19 cellular contexts compared by ENCODE assay signal in genomic region chr5:1282139-1282992, GRCh38. TPM values are rescaled to one million over a fixed set of nuclear protein-coding genes. Genes with fewer than 3 reads are reported as not detected.
DNase-seq lines count a peak whose midpoint lies in the region; ATAC-seq and TF ChIP-seq lines count a peak whose summit lies in the region.
"Had no signal": no experiment of that assay in that cellular context is flagged by ENCODE, and none has a peak within 500 bp of the region (broad histone marks: within the 10 kb centered on the region; RNA-seq: fewer than 3 reads in every experiment).

No MANE protein-coding gene starts in this region.

- CTCF ChIA-PET in activated CD4-positive, alpha-beta T cell treated with anti-CD3 and anti-CD28 coated beads for 36 hours (lab: Charles Lee), result no interaction called here

- intact Hi-C loops in posterior vena cava (cut with DNase I), result no loop called here
- intact Hi-C loops in activated CD4-positive, alpha-beta T cell treated with anti-CD3 and anti-CD28 coated beads for 36 hours (cut with DNase I, micrococcal nuclease), result no loop called here

- POLR2A ChIA-PET in activated CD4-positive, alpha-beta T cell treated with anti-CD3 and anti-CD28 coated beads for 36 hours (lab: Charles Lee), result interaction anchor here (0.6 to 0.7 kb wide), 2 partner anchors 36 to 252 kb away, joined by 3 to 4 read pairs; no protein-coding TSS in a partner anchor

- no peak for ATAC-seq in GM18868 (IDR thresholded peaks at IDR 0.05; ENCODE audit: unreplicated experiment)
- ATAC-seq in activated CD4-positive, alpha-beta T cell treated with anti-CD3 and anti-CD28 coated beads for 36 hours, result no peak
- ATAC-seq: right lobe of liver; stimulated activated effector memory CD8-positive, alpha-beta T cell treated with anti-CD3 and anti-CD28 coated beads, Interleukin-12 subunit alpha, Interleukin-12 subunit beta, amount 100 ng/mL, for 72 hours had no signal

- TF ChIP-seq CTCF in epithelial cell of esophagus (IDR thresholded peaks at IDR 0.05; ENCODE audit: insufficient read depth, low read depth, low read length, missing control alignments), result no peak

- peak; percentile 72 for DNase-seq in DMS 273 (lab: John Stamatoyannopoulos, UW; ENCODE audit: unreplicated experiment)
- no peak for DNase-seq in DMS 273 treated with DMSO at 0.1 percent for 48 hours (lab: John Stamatoyannopoulos, UW)
- peak; percentile 44 for DNase-seq in NCI-H2171 (lab: John Stamatoyannopoulos, UW)
- peak; percentile 56 for DNase-seq in epithelial cell of esophagus (ENCODE audit: low read depth)
- peak; percentile 66 for DNase-seq in posterior vena cava (ENCODE audit: low spot score)
- DNase-seq in cerebellar nuclear complex (lab: John Stamatoyannopoulos, UW), result no peak
- DNase-seq in activated CD4-positive, alpha-beta T cell treated with anti-CD3 and anti-CD28 coated beads for 36 hours, result no peak
- DNase-seq: activated CD4-positive, alpha-beta memory T cell treated with anti-CD3 and anti-CD28 coated beads, Interleukin-2, amount 10 ng/mL, durations not matched to agents 7 days and 5 days; left cardiac atrium; NCI-H1436 treated with DMSO at 0.1 percent for 48 hours; SJCRH30; stimulated activated CD4-positive, alpha-beta T cell treated with anti-CD3 and anti-CD28 coated beads, Interleukin-4, amount 100 ng/mL, for 24 hours had no signal

- H3K4me3 Mint-ChIP-seq in activated CD4-positive, alpha-beta T cell treated with anti-CD3 and anti-CD28 coated beads for 36 hours, result no peak overlapping the region
- H3K4me3 Mint-ChIP-seq: activated CD4-positive, alpha-beta memory T cell treated with anti-CD3 and anti-CD28 coated beads, Interleukin-2, amount 10 ng/mL, durations not matched to agents 7 days and 5 days; CD4-positive, alpha-beta T cell; nephron; stimulated activated effector memory CD8-positive, alpha-beta T cell treated with anti-CD3 and anti-CD28 coated beads, Interleukin-12 subunit alpha, Interleukin-12 subunit beta, amount 100 ng/mL, for 72 hours had no signal

- no peak overlapping the region for H3K27ac Mint-ChIP-seq in activated CD4-positive, alpha-beta T cell treated with anti-CD3 and anti-CD28 coated beads for 36 hours
- H3K27ac Mint-ChIP-seq: activated CD4-positive, alpha-beta memory T cell treated with anti-CD3 and anti-CD28 coated beads, Interleukin-2, amount 10 ng/mL, durations not matched to agents 7 days and 5 days; CD4-positive, alpha-beta T cell; nephron; stimulated activated effector memory CD8-positive, alpha-beta T cell treated with anti-CD3 and anti-CD28 coated beads, Interleukin-12 subunit alpha, Interleukin-12 subunit beta, amount 100 ng/mL, for 72 hours had no signal

- H3K4me1 Mint-ChIP-seq in activated CD4-positive, alpha-beta T cell treated with anti-CD3 and anti-CD28 coated beads for 36 hours, result no peaks in the 10 kb centered on the region
- H3K4me1 Mint-ChIP-seq: activated CD4-positive, alpha-beta memory T cell treated with anti-CD3 and anti-CD28 coated beads, Interleukin-2, amount 10 ng/mL, durations not matched to agents 7 days and 5 days; nephron; stimulated activated effector memory CD8-positive, alpha-beta T cell treated with anti-CD3 and anti-CD28 coated beads, Interleukin-12 subunit alpha, Interleukin-12 subunit beta, amount 100 ng/mL, for 72 hours had no signal

- H3K27me3 Mint-ChIP-seq in activated CD4-positive, alpha-beta T cell treated with anti-CD3 and anti-CD28 coated beads for 36 hours, result no peaks in the 10 kb centered on the region
- H3K27me3 Mint-ChIP-seq: activated CD4-positive, alpha-beta memory T cell treated with anti-CD3 and anti-CD28 coated beads, Interleukin-2, amount 10 ng/mL, durations not matched to agents 7 days and 5 days; CD4-positive, alpha-beta T cell had no signal

- H3K4me3 ChIP-seq in epithelial cell of esophagus (ENCODE audit: low read length), result no peak overlapping the region
- H3K4me3 ChIP-seq: right lobe of liver, SJCRH30 had no signal

- H3K9me3 Mint-ChIP-seq in activated CD4-positive, alpha-beta T cell treated with anti-CD3 and anti-CD28 coated beads for 36 hours (ENCODE audit: low read depth), result no peaks in the 10 kb centered on the region
- H3K9me3 Mint-ChIP-seq: CD4-positive, alpha-beta T cell; nephron; stimulated activated effector memory CD8-positive, alpha-beta T cell treated with anti-CD3 and anti-CD28 coated beads, Interleukin-12 subunit alpha, Interleukin-12 subunit beta, amount 100 ng/mL, for 72 hours had no signal

- H3K36me3 Mint-ChIP-seq in activated CD4-positive, alpha-beta T cell treated with anti-CD3 and anti-CD28 coated beads for 36 hours (ENCODE audit: low read depth), result peaks cover 15% of the 10 kb centered on the region

RNA-seq across cellular contexts. Expression of gene TERT, which starts 12.5 kb away (rescaled TPM):
- total RNA-seq in posterior vena cava, result under 1 TPM in 1 of 2 donors, not detected in 1; 0.14 TPM
- total RNA-seq in activated CD4-positive, alpha-beta T cell treated with anti-CD3 and anti-CD28 coated beads for 36 hours, result 10 to 100 TPM in 1 of 2 experiments, 1 to 10 TPM in 1; 8.5 to 11.9 TPM
- total RNA-seq: endothelial cell of umbilical vein, left cardiac atrium, right lobe of liver, SJCRH30 had no signal

RNA-seq across cellular contexts. Expression of gene SLC6A18, which starts 57.2 kb away (rescaled TPM):
- not detected for total RNA-seq in posterior vena cava
- total RNA-seq in activated CD4-positive, alpha-beta T cell treated with anti-CD3 and anti-CD28 coated beads for 36 hours, result not detected
- total RNA-seq: activated CD4-positive, alpha-beta memory T cell treated with anti-CD3 and anti-CD28 coated beads, Interleukin-2, amount 10 ng/mL, durations not matched to agents 7 days and 5 days; CD4-positive, alpha-beta T cell; endothelial cell of umbilical vein; H4; left cardiac atrium; right lobe of liver; SJCRH30 had no signal

Comparison
In these comparisons a context has a peak if more than half of its experiments do, and no peak if none do; other contexts are left out.
1. DNase-seq: peak in DMS 273 (single experiment), NCI-H2171 (single experiment), epithelial cell of esophagus (single experiment) and posterior vena cava (single experiment); none in DMS 273 treated with DMSO at 0.1 percent for 48 hours (single experiment), cerebellar nuclear complex (0 of 2) and activated CD4-positive, alpha-beta T cell treated with anti-CD3 and anti-CD28 coated beads for 36 hours (single experiment).
2. RNA of gene TERT, which starts 12.5 kb away (total RNA-seq): 8.5 to 11.9 TPM in activated CD4-positive, alpha-beta T cell treated with anti-CD3 and anti-CD28 coated beads for 36 hours; 0.14 TPM in posterior vena cava; every median in the first group is over 4 times any median in the second.